Comparison of ENCODE assay signal across 1 cellular context in genomic region chr2:224009605-224010330, GRCh38.
TF ChIP-seq lines count a peak whose summit lies in the region.

No MANE protein-coding gene starts in this region.

TF ChIP-seq in IMR-90, 13 proteins besides CTCF, POLR2A, EP300 and RAD21:
- TF ChIP-seq SMC3 (IDR thresholded peaks at IDR 0.05; ENCODE audit: low read depth, low read length), result no peak
- peak; percentile 90 for TF ChIP-seq NFE2L2 (IDR thresholded peaks at IDR 0.05; ENCODE audit: low read depth, low read length)
